ENCODE assay signal across 9 cellular contexts in genomic region chr2:111905990-111906735, GRCh38. TPM values are rescaled to one million over a fixed set of nuclear protein-coding genes. Genes with fewer than 3 reads are reported as not detected.
DNase-seq lines count a peak whose midpoint lies in the region; ATAC-seq, FAIRE-seq and TF ChIP-seq lines count a peak whose summit lies in the region.
"Had no signal": no experiment of that assay in that cellular context is flagged by ENCODE, and none has a peak within 500 bp of the region (broad histone marks: within the 10 kb centered on the region; RNA-seq: fewer than 3 reads in every experiment).

No MANE protein-coding gene starts in this region.

- H3K4me3 Mint-ChIP-seq in WTC11 = peak overlapping the region; percentile 12; the same call in 1 of the 2 replicates

- H4K20me1 ChIP-seq in HepG2 (ENCODE audit: insufficient read depth, low read length) = no peaks in the 10 kb centered on the region

- TSS peak; percentile 7 for BruUV-seq in HepG2 (replicated peaks; lab: Mats Ljungman, UMichigan)

- no peaks in the 10 kb centered on the region for H3K9me3 Mint-ChIP-seq in WTC11

- H3K4me1 ChIP-seq in HepG2 (ENCODE audit: insufficient read depth, low read length) = peaks cover 99% of the 10 kb centered on the region
- peaks cover 11% of the 10 kb centered on the region for H3K4me1 ChIP-seq in vagina

- intact Hi-C loops in HepG2 (cut with micrococcal nuclease; ENCODE audit: unreplicated experiment) = no loop called here
- intact Hi-C loops in vagina (cut with DNase I) = no loop called here

- CTCF ChIA-PET in WTC11 (lab: Charles Lee) (interaction anchor here (0.6 to 1.4 kb wide), 4 partner anchors 13 to 149 kb away, joined by 3 to 4 read pairs (median 4); partner anchors contain the start of gene TMEM87B), HepG2 (lab: Yijun Ruan, JAX; ENCODE audit: low intra/inter-chr PET ratio, low total read pairs) (no interaction called here)

- no peaks in the 10 kb centered on the region for H3K27me3 ChIP-seq in HepG2 (ENCODE audit: control insufficient read depth in 1 of 2, insufficient read depth in 2 of 2, low read length in 2 of 2)
- H3K27me3 ChIP-seq in vagina = no peaks in the 10 kb centered on the region

- TF ChIP-seq EP300 in HepG2 (IDR thresholded peaks at IDR 0.05; ENCODE audit: low read depth in 2 of 2, low read length in 2 of 2) = no peak
- TF ChIP-seq EP300 in HepG2 (CRISPR knock-in tag; IDR thresholded peaks at IDR 0.05; ENCODE audit: borderline replicate concordance) = no peak

- H3K4me3 ChIP-seq in HepG2 (replicated peaks in 1 of 3; ENCODE audit: insufficient read depth in 1 of 3, low read depth in 2 of 3, low read length in 3 of 3) (no peak overlapping the region), vagina (no peak overlapping the region)

- H2AFZ ChIP-seq in HepG2 (ENCODE audit: low read length) = no peak overlapping the region

- peaks cover 89% of the 10 kb centered on the region for H3K79me2 ChIP-seq in HepG2 (ENCODE audit: insufficient read depth, low read length)

- H3K36me3 ChIP-seq in HepG2 (replicated peaks in 1 of 2; ENCODE audit: control insufficient read depth in 1 of 2, insufficient read depth in 2 of 2, low read length in 2 of 2) (peaks cover 3 to 7% of the 10 kb centered on the region in 2 experiments; a peak in 2 of 5 replicates), vagina (no peaks in the 10 kb centered on the region)

- no peaks in the 10 kb centered on the region for H3K9me3 ChIP-seq in HepG2 (ENCODE audit: low read length)
- no peaks in the 10 kb centered on the region for H3K9me3 ChIP-seq in vagina

- WGBS in HepG2 (ENCODE audit: low lambda C conversion rate) = 85% methylated on average over 4 of the region's 4 CpGs

- POLR2A ChIA-PET in WTC11 (lab: Charles Lee) = no interaction called here
- POLR2A ChIA-PET in HepG2 (lab: Yijun Ruan, JAX) = interaction anchor here (1.1 to 1.4 kb wide), 2 partner anchors 9 to 14 kb away, joined by 3 to 4 read pairs; no protein-coding TSS in a partner anchor

- peak overlapping the region; percentile 33 for H3K27ac Mint-ChIP-seq in WTC11

- in situ Hi-C loops in HepG2 (cut with HindIII; ENCODE audit: extremely low pct_ligation_motif_present, low pct_unique_long_range_greater_than_20kb) = no loop called here

- H3K4me2 ChIP-seq in HepG2 (ENCODE audit: low read depth, low read length) = no peak overlapping the region

- H3K36me3 Mint-ChIP-seq in WTC11 = no peaks in the 10 kb centered on the region

- ATAC-seq in GM21825 (IDR thresholded peaks at IDR 0.05; ENCODE audit: unreplicated experiment) = peak; percentile 55
- ATAC-seq in WTC11 = peak; percentile 27; the same call in 1 of the 2 replicates
- ATAC-seq in HepG2 = no peak
- no peak for ATAC-seq in HG03571 (IDR thresholded peaks at IDR 0.05; ENCODE audit: unreplicated experiment)

- peaks cover 49% of the 10 kb centered on the region for H3K4me1 Mint-ChIP-seq in WTC11

- no peak for TF ChIP-seq RAD21 in HepG2 (CRISPR knock-in tag; IDR thresholded peaks at IDR 0.05)

- TF ChIP-seq POLR2A in HepG2 (IDR thresholded peaks at IDR 0.05; ENCODE audit: insufficient read depth in 1 of 2, low read depth in 2 of 2, low read length in 2 of 2) (no peak), vagina (IDR thresholded peaks at IDR 0.05) (no peak)

- peak; percentile 33 for DNase-seq in A172 (ENCODE audit: low spot score)
- DNase-seq in WTC11 (ENCODE audit: low spot score) = no peak
- DNase-seq in HepG2 (ENCODE audit: low spot score) = no peak
- DNase-seq in vagina (ENCODE audit: extremely low spot score in 2 of 2) = no peak
- no peak for DNase-seq in NCI-H128 (lab: John Stamatoyannopoulos, UW; ENCODE audit: unreplicated experiment)
- DNase-seq in NCI-H82 treated with DMSO at 0.1 percent for 48 hours (lab: John Stamatoyannopoulos, UW; ENCODE audit: unreplicated experiment) = no peak

- no peaks in the 10 kb centered on the region; the same call in 1 of the 2 replicates for H3K27me3 Mint-ChIP-seq in WTC11 (ENCODE audit: low read depth)

- no peak for FAIRE-seq in HepG2 (lab: Jason Lieb, UNC)
- FAIRE-seq: G401.6 had no signal

- H3K27ac ChIP-seq in HepG2 (ENCODE audit: extremely low read length, insufficient read depth, low read length) (no peak overlapping the region), vagina (peak overlapping the region; percentile 58)

- TF ChIP-seq CTCF in WTC11 (IDR thresholded peaks at IDR 0.05) = no peak
- no peak for TF ChIP-seq CTCF in HepG2 (CRISPR knock-in tag; IDR thresholded peaks at IDR 0.05)
- no peak for TF ChIP-seq CTCF in vagina (IDR thresholded peaks at IDR 0.05)

- H3K9ac ChIP-seq in HepG2 (ENCODE audit: insufficient read depth, low read depth, low read length) = no peak overlapping the region

TF ChIP-seq in WTC11, 78 proteins besides CTCF, POLR2A, EP300 and RAD21 (continues in another document):
- TF ChIP-seq CBFB (CRISPR knock-in tag; IDR thresholded peaks at IDR 0.05; ENCODE audit: low read depth) (no peak), GTF2I (CRISPR knock-in tag; conservative IDR thresholded peaks at IDR 0.05) (no peak), HMGA2 (CRISPR knock-in tag; IDR thresholded peaks at IDR 0.05) (no peak), PRRX2 (CRISPR knock-in tag; IDR thresholded peaks at IDR 0.05) (no peak)

TF ChIP-seq in HepG2, 621 proteins besides CTCF, POLR2A, EP300 and RAD21 (continues in another document):
- TF ChIP-seq POGK (CRISPR knock-in tag; conservative IDR thresholded peaks at IDR 0.05) = no peak

RNA-seq across cellular contexts. Expression of gene MERTK, which starts 7.8 kb away (rescaled TPM):
- total RNA-seq in A172 (2014; rRNA removed; shearing (Covaris generic)) = 0.10 and 0.62 TPM in 2 replicates
- total RNA-seq in WTC11 (2021) = 5.7 to 7.3 TPM (median 6.9 TPM) in 3 replicates
- 22.5 and 37.3 TPM in 2 replicates for total RNA-seq in HepG2 (2016; rRNA removed; fragmentation: Illumina TruSeq; extraction: Trizol)
- 9.7 and 10.2 TPM in 2 replicates for total RNA-seq in HepG2 (2016; cell fraction: cytosol; rRNA removed; fragmentation: Illumina TruSeq; extraction: Trizol; ENCODE audit: low read depth)
- total RNA-seq in HepG2 (2016; cell fraction: insoluble cytoplasmic fraction; rRNA removed; fragmentation: Illumina TruSeq; extraction: Trizol) = 20.5 and 38.2 TPM in 2 replicates
- 9.9 and 11.4 TPM in 2 replicates for total RNA-seq in HepG2 (2016; cell fraction: membrane; rRNA removed; fragmentation: Illumina TruSeq; extraction: Trizol)
- 62.8 and 64.0 TPM in 2 replicates for total RNA-seq in HepG2 (2016; cell fraction: nucleus; rRNA removed; fragmentation: Illumina TruSeq; extraction: Trizol)
- 44.7 and 45.5 TPM in 2 replicates for polyA plus RNA-seq in HepG2 (2011; rRNA removed)
- 32.3 and 35.9 TPM in 2 replicates for polyA plus RNA-seq in HepG2 (2011; cell fraction: cytosol; rRNA removed)
- polyA plus RNA-seq in HepG2 (2011; cell fraction: nucleus; rRNA removed) = 74.2 and 85.4 TPM in 2 replicates
- 17.2 and 32.7 TPM in 2 replicates for polyA plus RNA-seq in HepG2 (2012)
- polyA plus RNA-seq in HepG2 (2016; cell fraction: cytosol; fragmentation: Illumina TruSeq; extraction: Trizol; ENCODE audit: low read depth) = 1.2 and 1.5 TPM in 2 replicates
- 16.7 and 17.4 TPM in 2 replicates for polyA plus RNA-seq in HepG2 (2016; cell fraction: insoluble cytoplasmic fraction; fragmentation: Illumina TruSeq; extraction: Trizol; ENCODE audit: low read depth)
- polyA plus RNA-seq in HepG2 (2016; cell fraction: membrane; fragmentation: Illumina TruSeq; extraction: Trizol; ENCODE audit: low read depth) = 3.4 TPM in 2 replicates
- 67.5 and 78.5 TPM in 2 replicates for polyA plus RNA-seq in HepG2 (2016; cell fraction: nucleus; fragmentation: Illumina TruSeq; extraction: Trizol; ENCODE audit: insufficient read depth, low read depth)
- 46.5 TPM in 1 of 2 replicates, not detected in the other for polyA minus RNA-seq in HepG2 (2011; rRNA and poly(A)+ RNA removed; ENCODE audit: low replicate concordance)
- 24.0 and 26.2 TPM in 2 replicates for polyA minus RNA-seq in HepG2 (2011; cell fraction: cytosol; rRNA and poly(A)+ RNA removed)
- 55.6 and 65.1 TPM in 2 replicates for polyA minus RNA-seq in HepG2 (2011; cell fraction: nucleus; rRNA and poly(A)+ RNA removed)
- 15.7 TPM for total RNA-seq in vagina

RNA-seq across cellular contexts. Expression of gene ANAPC1, which starts 22.2 kb away (rescaled TPM):
- total RNA-seq in A172 (2014; rRNA removed; shearing (Covaris generic)) = 60.8 and 97.1 TPM in 2 replicates
- 96.9 to 122 TPM (median 97.1 TPM) in 3 replicates for total RNA-seq in WTC11 (2021)
- 89.7 and 109 TPM in 2 replicates for total RNA-seq in HepG2 (2016; rRNA removed; fragmentation: Illumina TruSeq; extraction: Trizol)
- total RNA-seq in HepG2 (2016; cell fraction: cytosol; rRNA removed; fragmentation: Illumina TruSeq; extraction: Trizol; ENCODE audit: low read depth) = 23.1 and 23.4 TPM in 2 replicates
- 86.7 and 103 TPM in 2 replicates for total RNA-seq in HepG2 (2016; cell fraction: insoluble cytoplasmic fraction; rRNA removed; fragmentation: Illumina TruSeq; extraction: Trizol)
- 38.6 and 43.3 TPM in 2 replicates for total RNA-seq in HepG2 (2016; cell fraction: membrane; rRNA removed; fragmentation: Illumina TruSeq; extraction: Trizol)
- 120 and 143 TPM in 2 replicates for total RNA-seq in HepG2 (2016; cell fraction: nucleus; rRNA removed; fragmentation: Illumina TruSeq; extraction: Trizol)
- polyA plus RNA-seq in HepG2 (2011; rRNA removed) = 42.9 and 50.0 TPM in 2 replicates
- polyA plus RNA-seq in HepG2 (2011; cell fraction: cytosol; rRNA removed) = 36.9 and 41.2 TPM in 2 replicates
- 48.7 and 54.2 TPM in 2 replicates for polyA plus RNA-seq in HepG2 (2011; cell fraction: nucleus; rRNA removed)
- polyA plus RNA-seq in HepG2 (2012) = 35.3 and 41.2 TPM in 2 replicates
- 7.8 and 8.5 TPM in 2 replicates for polyA plus RNA-seq in HepG2 (2016; cell fraction: cytosol; fragmentation: Illumina TruSeq; extraction: Trizol; ENCODE audit: low read depth)
- 40.8 and 44.3 TPM in 2 replicates for polyA plus RNA-seq in HepG2 (2016; cell fraction: insoluble cytoplasmic fraction; fragmentation: Illumina TruSeq; extraction: Trizol; ENCODE audit: low read depth)
- polyA plus RNA-seq in HepG2 (2016; cell fraction: membrane; fragmentation: Illumina TruSeq; extraction: Trizol; ENCODE audit: low read depth) = 10.7 and 11.8 TPM in 2 replicates
- polyA plus RNA-seq in HepG2 (2016; cell fraction: nucleus; fragmentation: Illumina TruSeq; extraction: Trizol; ENCODE audit: insufficient read depth, low read depth) = 53.7 and 58.1 TPM in 2 replicates
- 94.0 and 137 TPM in 2 replicates for polyA minus RNA-seq in HepG2 (2011; rRNA and poly(A)+ RNA removed; ENCODE audit: low replicate concordance)
- polyA minus RNA-seq in HepG2 (2011; cell fraction: cytosol; rRNA and poly(A)+ RNA removed) = 65.4 and 74.5 TPM in 2 replicates
- polyA minus RNA-seq in HepG2 (2011; cell fraction: nucleus; rRNA and poly(A)+ RNA removed) = 223 and 242 TPM in 2 replicates
- 36.3 TPM for total RNA-seq in vagina

Comparison
In these comparisons a context has a peak if more than half of its experiments do, and no peak if none do; other contexts are left out.
1. ATAC-seq: peak in GM21825 (single experiment) and WTC11 (single experiment); none in HepG2 (single experiment) and HG03571 (single experiment).